ENCODE assay signal across 1 cellular context in genomic region chr7:100836812-100837098, GRCh38.
TF ChIP-seq lines count a peak whose summit lies in the region.

No MANE protein-coding gene starts in this region.

TF ChIP-seq in endothelial cell of umbilical vein, 7 proteins besides CTCF, POLR2A, EP300 and RAD21:
- no peak for TF ChIP-seq GATA2 (IDR thresholded peaks at IDR 0.05; ENCODE audit: insufficient read depth, insufficient read length, low read depth, low read length)
- TF ChIP-seq JUN (IDR thresholded peaks at IDR 0.05; ENCODE audit: borderline replicate concordance, insufficient read depth, insufficient read length, low read depth): no peak
- no peak for TF ChIP-seq FOS (IDR thresholded peaks at IDR 0.05; ENCODE audit: borderline replicate concordance, insufficient read depth, low read length)
- no peak for TF ChIP-seq POLR2AphosphoS5 (IDR thresholded peaks at IDR 0.05; ENCODE audit: insufficient read depth, low read depth, low read length)
- no peak for TF ChIP-seq EZH2 (IDR thresholded peaks at IDR 0.05; ENCODE audit: borderline replicate concordance, low read depth, low read length, severe bottlenecking)
